Comparison of ENCODE assay signal across 6 cellular contexts in genomic region chr16:30924797-30925645, GRCh38. TPM values are rescaled to one million over a fixed set of nuclear protein-coding genes. Genes with fewer than 3 reads are reported as not detected.
A peak's percentile ranks its signal among the peaks of the same experiment; 100 is the strongest.
DNase-seq lines count a peak whose midpoint lies in the region; ATAC-seq lines count a peak whose summit lies in the region.

No MANE protein-coding gene starts in this region.

- no peaks in the 10 kb centered on the region for H3K27me3 Mint-ChIP-seq in activated T-helper 1 cell treated with anti-CD3 and anti-CD28 coated beads, Interleukin-12 subunit alpha, Interleukin-12 subunit beta, Interleukin-2, Interleukin-4 antibody, amounts not matched to agents 30 ng/mL and 10 ng/mL and 1 ng/mL, durations not matched to agents 14 hours and 24 hours and 36 hours (ENCODE audit: insufficient read depth)
- H3K27me3 Mint-ChIP-seq in naive B cell = no peaks in the 10 kb centered on the region

- intact Hi-C loops in activated T-helper 1 cell treated with anti-CD3 and anti-CD28 coated beads, Interleukin-12 subunit alpha, Interleukin-12 subunit beta, Interleukin-2, Interleukin-4 antibody, amounts not matched to agents 30 ng/mL and 10 ng/mL and 1 ng/mL, durations not matched to agents 14 hours and 24 hours and 36 hours (cut with micrococcal nuclease) = no loop called here

- H3K36me3 Mint-ChIP-seq in activated T-helper 1 cell treated with anti-CD3 and anti-CD28 coated beads, Interleukin-12 subunit alpha, Interleukin-12 subunit beta, Interleukin-2, Interleukin-4 antibody, amounts not matched to agents 30 ng/mL and 10 ng/mL and 1 ng/mL, durations not matched to agents 14 hours and 24 hours and 36 hours (ENCODE audit: low read depth) = peaks cover 6% of the 10 kb centered on the region
- H3K36me3 Mint-ChIP-seq in naive B cell = no peaks in the 10 kb centered on the region

- ATAC-seq in naive B cell (ENCODE audit: low read depth in 2 of 2) (no peak), HG03457 (IDR thresholded peaks at IDR 0.05; ENCODE audit: unreplicated experiment) (no peak)

- H3K9me3 Mint-ChIP-seq in activated T-helper 1 cell treated with anti-CD3 and anti-CD28 coated beads, Interleukin-12 subunit alpha, Interleukin-12 subunit beta, Interleukin-2, Interleukin-4 antibody, amounts not matched to agents 30 ng/mL and 10 ng/mL and 1 ng/mL, durations not matched to agents 14 hours and 24 hours and 36 hours = no peaks in the 10 kb centered on the region
- no peaks in the 10 kb centered on the region for H3K9me3 Mint-ChIP-seq in naive B cell

- DNase-seq in activated T-helper 1 cell treated with anti-CD3 and anti-CD28 coated beads, Interleukin-12 subunit alpha, Interleukin-12 subunit beta, Interleukin-2, Interleukin-4 antibody, amounts not matched to agents 30 ng/mL and 10 ng/mL and 1 ng/mL, durations not matched to agents 14 hours and 24 hours and 36 hours (ENCODE audit: low spot score) = no peak
- no peak for DNase-seq in naive B cell
- DNase-seq in NCI-H1417 (lab: John Stamatoyannopoulos, UW) = no peak
- DNase-seq in medulla oblongata (ENCODE audit: extremely low spot score) = no peak

- H3K4me1 Mint-ChIP-seq in activated T-helper 1 cell treated with anti-CD3 and anti-CD28 coated beads, Interleukin-12 subunit alpha, Interleukin-12 subunit beta, Interleukin-2, Interleukin-4 antibody, amounts not matched to agents 30 ng/mL and 10 ng/mL and 1 ng/mL, durations not matched to agents 14 hours and 24 hours and 36 hours (ENCODE audit: low read depth) = peaks cover 18% of the 10 kb centered on the region
- peaks cover 33 to 35% (median 34%) of the 10 kb centered on the region in 3 donors for H3K4me1 Mint-ChIP-seq in naive B cell

- peak overlapping the region; percentile 66; the same call in 1 of the 2 replicates for H3K4me3 ChIP-seq in GM08714 (ENCODE audit: low read length)

- H3K4me3 Mint-ChIP-seq in activated T-helper 1 cell treated with anti-CD3 and anti-CD28 coated beads, Interleukin-12 subunit alpha, Interleukin-12 subunit beta, Interleukin-2, Interleukin-4 antibody, amounts not matched to agents 30 ng/mL and 10 ng/mL and 1 ng/mL, durations not matched to agents 14 hours and 24 hours and 36 hours = peak overlapping the region; percentile 81
- H3K4me3 Mint-ChIP-seq in naive B cell = peak overlapping the region; percentile 43 to 89 (median 77)

- H3K27ac Mint-ChIP-seq in activated T-helper 1 cell treated with anti-CD3 and anti-CD28 coated beads, Interleukin-12 subunit alpha, Interleukin-12 subunit beta, Interleukin-2, Interleukin-4 antibody, amounts not matched to agents 30 ng/mL and 10 ng/mL and 1 ng/mL, durations not matched to agents 14 hours and 24 hours and 36 hours = no peak overlapping the region
- H3K27ac Mint-ChIP-seq in naive B cell = peak overlapping the region in 4 of 6 donors; percentile 14 to 92 (median 42)

RNA-seq across cellular contexts. Expression of gene FBXL19, which starts 1.6 kb away (rescaled TPM):
- 32.7 and 33.2 TPM in 2 replicates for total RNA-seq in activated T-helper 1 cell treated with anti-CD3 and anti-CD28 coated beads, Interleukin-12 subunit alpha, Interleukin-12 subunit beta, Interleukin-2, Interleukin-4 antibody, amounts not matched to agents 30 ng/mL and 10 ng/mL and 1 ng/mL, durations not matched to agents 14 hours and 24 hours and 36 hours
- polyA plus RNA-seq in naive B cell (ENCODE audit: low read depth in 6 of 6) = under 1 TPM in 4 of 6 donors, not detected in 2; 0.21 to 0.48 (median 0.27) TPM

RNA-seq across cellular contexts. Expression of gene ORAI3, which starts 23.8 kb away (rescaled TPM):
- total RNA-seq in activated T-helper 1 cell treated with anti-CD3 and anti-CD28 coated beads, Interleukin-12 subunit alpha, Interleukin-12 subunit beta, Interleukin-2, Interleukin-4 antibody, amounts not matched to agents 30 ng/mL and 10 ng/mL and 1 ng/mL, durations not matched to agents 14 hours and 24 hours and 36 hours = 11.1 and 11.5 TPM in 2 replicates
- polyA plus RNA-seq in naive B cell (ENCODE audit: low read depth in 6 of 6) = 10 to 100 TPM; 65.8 to 83.4 (median 78.3) TPM

RNA-seq across cellular contexts. Expression of gene CTF1, which starts 28.6 kb away (rescaled TPM):
- total RNA-seq in activated T-helper 1 cell treated with anti-CD3 and anti-CD28 coated beads, Interleukin-12 subunit alpha, Interleukin-12 subunit beta, Interleukin-2, Interleukin-4 antibody, amounts not matched to agents 30 ng/mL and 10 ng/mL and 1 ng/mL, durations not matched to agents 14 hours and 24 hours and 36 hours = 0.23 and 0.29 TPM in 2 replicates
- under 1 TPM in 3 of 6 donors, not detected in 3; 0.40 to 0.67 (median 0.47) TPM for polyA plus RNA-seq in naive B cell (ENCODE audit: low read depth in 6 of 6)

RNA-seq across cellular contexts. Expression of gene BCL7C, which starts 31.1 kb away (rescaled TPM):
- 23.1 and 25.3 TPM in 2 replicates for total RNA-seq in activated T-helper 1 cell treated with anti-CD3 and anti-CD28 coated beads, Interleukin-12 subunit alpha, Interleukin-12 subunit beta, Interleukin-2, Interleukin-4 antibody, amounts not matched to agents 30 ng/mL and 10 ng/mL and 1 ng/mL, durations not matched to agents 14 hours and 24 hours and 36 hours
- 10 to 100 TPM; 29.4 to 40.3 (median 33.1) TPM for polyA plus RNA-seq in naive B cell (ENCODE audit: low read depth in 6 of 6)

RNA-seq across cellular contexts. Expression of gene SETD1A, which starts 32.5 kb away (rescaled TPM):
- 34.0 and 38.8 TPM in 2 replicates for total RNA-seq in activated T-helper 1 cell treated with anti-CD3 and anti-CD28 coated beads, Interleukin-12 subunit alpha, Interleukin-12 subunit beta, Interleukin-2, Interleukin-4 antibody, amounts not matched to agents 30 ng/mL and 10 ng/mL and 1 ng/mL, durations not matched to agents 14 hours and 24 hours and 36 hours
- 1 to 10 TPM in 2 of 6 donors, under 1 TPM in 3, not detected in 1; 0.69 to 2.8 (median 0.85) TPM for polyA plus RNA-seq in naive B cell (ENCODE audit: low read depth in 6 of 6)
